ENCODE assay signal across 1 cellular context in genomic region chr12:62966990-62967506, GRCh38.
TF ChIP-seq lines count a peak whose summit lies in the region.

No MANE protein-coding gene starts in this region.

TF ChIP-seq in HepG2, 621 proteins besides CTCF, POLR2A, EP300 and RAD21 (continued from another document and continues in another):
- TF ChIP-seq ZNF414 (CRISPR knock-in tag; IDR thresholded peaks at IDR 0.05) (0 out of 2 replicates have a peak, but pooled peaks have one; percentile 30), HMG20A (CRISPR knock-in tag; IDR thresholded peaks at IDR 0.05; ENCODE audit: borderline replicate concordance) (peak; percentile 75), ATM (IDR thresholded peaks at IDR 0.05; ENCODE audit: borderline replicate concordance) (no peak), ZNF674 (CRISPR knock-in tag; IDR thresholded peaks at IDR 0.05; ENCODE audit: low read depth) (no peak), ZNF556 (CRISPR knock-in tag; IDR thresholded peaks at IDR 0.05; ENCODE audit: borderline replicate concordance) (no peak), U2AF1 (optimal IDR thresholded peaks at IDR 0.05; ENCODE audit: low read depth, low read length) (no peak), RARA (CRISPR knock-in tag; IDR thresholded peaks at IDR 0.05) (peak; percentile 58), ZBTB7B (CRISPR knock-in tag; IDR thresholded peaks at IDR 0.05) (no peak), FOXO1 (CRISPR knock-in tag; IDR thresholded peaks at IDR 0.05) (no peak; the same call in 1 of the 2 replicates), ZNF329 (CRISPR knock-in tag; IDR thresholded peaks at IDR 0.05; ENCODE audit: low read depth) (no peak), ATF7 (IDR thresholded peaks at IDR 0.05) (no peak), ATF7 (CRISPR knock-in tag; IDR thresholded peaks at IDR 0.05) (no peak), MLLT10 (CRISPR knock-in tag; IDR thresholded peaks at IDR 0.05) (no peak), HMGXB4 (CRISPR knock-in tag; IDR thresholded peaks at IDR 0.05; ENCODE audit: borderline replicate concordance in 1 of 2, low read depth in 1 of 2) (no peak), ISL2 (CRISPR knock-in tag; IDR thresholded peaks at IDR 0.05) (peak; percentile 88), ZNF205 (CRISPR knock-in tag; IDR thresholded peaks at IDR 0.05) (0 out of 2 replicates have a peak, but pooled peaks have one; percentile 28), CSRNP2 (CRISPR knock-in tag; conservative IDR thresholded peaks at IDR 0.05; ENCODE audit: low read depth) (no peak), ZNF891 (CRISPR knock-in tag; IDR thresholded peaks at IDR 0.05) (no peak), ETV5 (CRISPR knock-in tag; IDR thresholded peaks at IDR 0.05; ENCODE audit: borderline replicate concordance) (peak; percentile 24; the same call in 1 of the 2 replicates), ZSCAN5A (CRISPR knock-in tag; IDR thresholded peaks at IDR 0.05; ENCODE audit: borderline replicate concordance) (peak; percentile 52; the same call in 1 of the 2 replicates), ZFP36 (IDR thresholded peaks at IDR 0.05; ENCODE audit: borderline replicate concordance, low read depth, low read length, partially characterized antibody) (no peak), ZBTB20 (CRISPR knock-in tag; IDR thresholded peaks at IDR 0.05; ENCODE audit: borderline replicate concordance, low read depth) (no peak), ZNF644 (CRISPR knock-in tag; IDR thresholded peaks at IDR 0.05; ENCODE audit: low read depth) (0 out of 2 replicates have a peak, but pooled peaks have one; percentile 1), ZEB1 (IDR thresholded peaks at IDR 0.05; ENCODE audit: insufficient replicate concordance, low read depth) (peak; percentile 85), SMAD3 (CRISPR knock-in tag; IDR thresholded peaks at IDR 0.05) (no peak), TMF1 (CRISPR knock-in tag; IDR thresholded peaks at IDR 0.05; ENCODE audit: low read depth) (0 out of 2 replicates have a peak, but pooled peaks have one; percentile 33), RFXANK (CRISPR knock-in tag; IDR thresholded peaks at IDR 0.05) (no peak), ZNF790 (CRISPR knock-in tag; IDR thresholded peaks at IDR 0.05; ENCODE audit: borderline replicate concordance) (no peak), ZNF567 (CRISPR knock-in tag; IDR thresholded peaks at IDR 0.05; ENCODE audit: borderline replicate concordance) (no peak), ZNF260 (CRISPR knock-in tag; IDR thresholded peaks at IDR 0.05; ENCODE audit: borderline replicate concordance, low read depth) (no peak), ARNT2 (CRISPR knock-in tag; IDR thresholded peaks at IDR 0.05; ENCODE audit: low read depth) (no peak), SOX13 (IDR thresholded peaks at IDR 0.05) (no peak), SOX13 (CRISPR knock-in tag; conservative IDR thresholded peaks at IDR 0.05 in 1 of 2, IDR thresholded peaks at IDR 0.05 in 1 of 2) (peak in 1 of 2 experiments; percentile 79; a peak in 2 of 4 replicates), KDM6A (CRISPR knock-in tag; IDR thresholded peaks at IDR 0.05; ENCODE audit: low read depth) (peak; percentile 87), PPARG (CRISPR knock-in tag; conservative IDR thresholded peaks at IDR 0.05) (peak; percentile 79), ZSCAN25 (CRISPR knock-in tag; IDR thresholded peaks at IDR 0.05) (no peak), HDAC2 (CRISPR knock-in tag; IDR thresholded peaks at IDR 0.05) (peak; percentile 66), ZNF780A (CRISPR knock-in tag; IDR thresholded peaks at IDR 0.05) (no peak), ZNF350 (CRISPR knock-in tag; IDR thresholded peaks at IDR 0.05; ENCODE audit: borderline replicate concordance, low read depth) (no peak), KLF11 (CRISPR knock-in tag; IDR thresholded peaks at IDR 0.05) (no peak), NFATC3 (CRISPR knock-in tag; IDR thresholded peaks at IDR 0.05) (no peak), PITX1 (CRISPR knock-in tag; IDR thresholded peaks at IDR 0.05) (peak; percentile 59; the same call in 1 of the 2 replicates), MED13 (CRISPR knock-in tag; IDR thresholded peaks at IDR 0.05) (no peak), HNRNPUL1 (IDR thresholded peaks at IDR 0.05; ENCODE audit: low read depth, low read length) (no peak), SALL1 (CRISPR knock-in tag; IDR thresholded peaks at IDR 0.05) (peak; percentile 42; the same call in 1 of the 2 replicates), MIXL1 (CRISPR knock-in tag; IDR thresholded peaks at IDR 0.05) (peak; percentile 86), KDM5B (CRISPR knock-in tag; IDR thresholded peaks at IDR 0.05; ENCODE audit: borderline replicate concordance) (no peak)
- TF ChIP-seq, protein P1, sequence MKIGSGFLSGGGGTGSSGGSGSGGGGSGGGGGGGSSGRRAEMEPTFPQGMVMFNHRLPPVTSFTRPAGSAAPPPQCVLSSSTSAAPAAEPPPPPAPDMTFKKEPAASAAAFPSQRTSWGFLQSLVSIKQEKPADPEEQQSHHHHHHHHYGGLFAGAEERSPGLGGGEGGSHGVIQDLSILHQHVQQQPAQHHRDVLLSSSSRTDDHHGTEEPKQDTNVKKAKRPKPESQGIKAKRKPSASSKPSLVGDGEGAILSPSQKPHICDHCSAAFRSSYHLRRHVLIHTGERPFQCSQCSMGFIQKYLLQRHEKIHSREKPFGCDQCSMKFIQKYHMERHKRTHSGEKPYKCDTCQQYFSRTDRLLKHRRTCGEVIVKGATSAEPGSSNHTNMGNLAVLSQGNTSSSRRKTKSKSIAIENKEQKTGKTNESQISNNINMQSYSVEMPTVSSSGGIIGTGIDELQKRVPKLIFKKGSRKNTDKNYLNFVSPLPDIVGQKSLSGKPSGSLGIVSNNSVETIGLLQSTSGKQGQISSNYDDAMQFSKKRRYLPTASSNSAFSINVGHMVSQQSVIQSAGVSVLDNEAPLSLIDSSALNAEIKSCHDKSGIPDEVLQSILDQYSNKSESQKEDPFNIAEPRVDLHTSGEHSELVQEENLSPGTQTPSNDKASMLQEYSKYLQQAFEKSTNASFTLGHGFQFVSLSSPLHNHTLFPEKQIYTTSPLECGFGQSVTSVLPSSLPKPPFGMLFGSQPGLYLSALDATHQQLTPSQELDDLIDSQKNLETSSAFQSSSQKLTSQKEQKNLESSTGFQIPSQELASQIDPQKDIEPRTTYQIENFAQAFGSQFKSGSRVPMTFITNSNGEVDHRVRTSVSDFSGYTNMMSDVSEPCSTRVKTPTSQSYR (CRISPR knock-in tag; IDR thresholded peaks at IDR 0.05; ENCODE audit: borderline replicate concordance), result no peak
- TF ChIP-seq, protein P2, sequence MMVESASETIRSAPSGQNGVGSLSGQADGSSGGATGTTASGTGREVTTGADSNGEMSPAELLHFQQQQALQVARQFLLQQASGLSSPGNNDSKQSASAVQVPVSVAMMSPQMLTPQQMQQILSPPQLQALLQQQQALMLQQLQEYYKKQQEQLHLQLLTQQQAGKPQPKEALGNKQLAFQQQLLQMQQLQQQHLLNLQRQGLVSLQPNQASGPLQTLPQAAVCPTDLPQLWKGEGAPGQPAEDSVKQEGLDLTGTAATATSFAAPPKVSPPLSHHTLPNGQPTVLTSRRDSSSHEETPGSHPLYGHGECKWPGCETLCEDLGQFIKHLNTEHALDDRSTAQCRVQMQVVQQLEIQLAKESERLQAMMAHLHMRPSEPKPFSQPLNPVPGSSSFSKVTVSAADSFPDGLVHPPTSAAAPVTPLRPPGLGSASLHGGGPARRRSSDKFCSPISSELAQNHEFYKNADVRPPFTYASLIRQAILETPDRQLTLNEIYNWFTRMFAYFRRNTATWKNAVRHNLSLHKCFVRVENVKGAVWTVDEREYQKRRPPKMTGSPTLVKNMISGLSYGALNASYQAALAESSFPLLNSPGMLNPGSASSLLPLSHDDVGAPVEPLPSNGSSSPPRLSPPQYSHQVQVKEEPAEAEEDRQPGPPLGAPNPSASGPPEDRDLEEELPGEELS (CRISPR knock-in tag; IDR thresholded peaks at IDR 0.05), result peak; percentile 83; the same call in 1 of the 2 replicates
- TF ChIP-seq, protein P3, sequence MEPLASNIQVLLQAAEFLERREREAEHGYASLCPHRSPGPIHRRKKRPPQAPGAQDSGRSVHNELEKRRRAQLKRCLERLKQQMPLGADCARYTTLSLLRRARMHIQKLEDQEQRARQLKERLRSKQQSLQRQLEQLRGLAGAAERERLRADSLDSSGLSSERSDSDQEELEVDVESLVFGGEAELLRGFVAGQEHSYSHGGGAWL (CRISPR knock-in tag; IDR thresholded peaks at IDR 0.05), result no peak
- TF ChIP-seq, protein P4, sequence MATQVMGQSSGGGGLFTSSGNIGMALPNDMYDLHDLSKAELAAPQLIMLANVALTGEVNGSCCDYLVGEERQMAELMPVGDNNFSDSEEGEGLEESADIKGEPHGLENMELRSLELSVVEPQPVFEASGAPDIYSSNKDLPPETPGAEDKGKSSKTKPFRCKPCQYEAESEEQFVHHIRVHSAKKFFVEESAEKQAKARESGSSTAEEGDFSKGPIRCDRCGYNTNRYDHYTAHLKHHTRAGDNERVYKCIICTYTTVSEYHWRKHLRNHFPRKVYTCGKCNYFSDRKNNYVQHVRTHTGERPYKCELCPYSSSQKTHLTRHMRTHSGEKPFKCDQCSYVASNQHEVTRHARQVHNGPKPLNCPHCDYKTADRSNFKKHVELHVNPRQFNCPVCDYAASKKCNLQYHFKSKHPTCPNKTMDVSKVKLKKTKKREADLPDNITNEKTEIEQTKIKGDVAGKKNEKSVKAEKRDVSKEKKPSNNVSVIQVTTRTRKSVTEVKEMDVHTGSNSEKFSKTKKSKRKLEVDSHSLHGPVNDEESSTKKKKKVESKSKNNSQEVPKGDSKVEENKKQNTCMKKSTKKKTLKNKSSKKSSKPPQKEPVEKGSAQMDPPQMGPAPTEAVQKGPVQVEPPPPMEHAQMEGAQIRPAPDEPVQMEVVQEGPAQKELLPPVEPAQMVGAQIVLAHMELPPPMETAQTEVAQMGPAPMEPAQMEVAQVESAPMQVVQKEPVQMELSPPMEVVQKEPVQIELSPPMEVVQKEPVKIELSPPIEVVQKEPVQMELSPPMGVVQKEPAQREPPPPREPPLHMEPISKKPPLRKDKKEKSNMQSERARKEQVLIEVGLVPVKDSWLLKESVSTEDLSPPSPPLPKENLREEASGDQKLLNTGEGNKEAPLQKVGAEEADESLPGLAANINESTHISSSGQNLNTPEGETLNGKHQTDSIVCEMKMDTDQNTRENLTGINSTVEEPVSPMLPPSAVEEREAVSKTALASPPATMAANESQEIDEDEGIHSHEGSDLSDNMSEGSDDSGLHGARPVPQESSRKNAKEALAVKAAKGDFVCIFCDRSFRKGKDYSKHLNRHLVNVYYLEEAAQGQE (IDR thresholded peaks at IDR 0.05; ENCODE audit: borderline replicate concordance in 1 of 2, low read depth in 1 of 2, low read length in 2 of 2), result no peak
- TF ChIP-seq, protein P5, sequence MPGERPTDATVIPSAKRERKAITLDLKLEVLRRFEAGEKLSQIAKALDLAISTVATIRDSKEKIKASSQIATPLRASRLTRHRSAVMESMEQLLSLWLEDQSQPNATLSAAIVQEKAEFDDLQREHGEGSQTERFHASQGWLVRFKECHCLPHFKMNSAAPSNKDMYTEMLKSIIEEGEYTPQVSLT (CRISPR knock-in tag; IDR thresholded peaks at IDR 0.05; ENCODE audit: borderline replicate concordance, low read depth), result no peak
